Comparison of ENCODE assay signal across 17 cellular contexts in genomic region chr7:77746164-77746823, GRCh38.
"Had no signal": no experiment of that assay in that cellular context is flagged by ENCODE, and none has a peak within 500 bp of the region (broad histone marks: within the 10 kb centered on the region; RNA-seq: fewer than 3 reads in every experiment).

No MANE protein-coding gene starts in this region.

- H3K27me3 ChIP-seq: brain microvascular endothelial cell, ovary, thyroid gland had no signal

- H3K27me3 Mint-ChIP-seq: activated naive CD8-positive, alpha-beta T cell treated with anti-CD3 and anti-CD28 coated beads, Interleukin-2, amount 10 ng/mL, durations not matched to agents 7 days and 5 days; central memory CD8-positive, alpha-beta T cell had no signal

- H3K4me1 Mint-ChIP-seq: mesothelial cell of epicardium had no signal

- ATAC-seq: activated CD4-positive, CD25-positive, alpha-beta regulatory T cell treated with anti-CD3 and anti-CD28 coated beads, Interleukin-2, amount 50 U/mL, for 24 hours; lower lobe of right lung; sciatic nerve had no signal

- H3K36me3 ChIP-seq: brain microvascular endothelial cell, ovary had no signal

- H3K27ac Mint-ChIP-seq: activated naive CD8-positive, alpha-beta T cell treated with anti-CD3 and anti-CD28 coated beads, Interleukin-2, amount 10 ng/mL, durations not matched to agents 7 days and 5 days; mesothelial cell of epicardium had no signal

- DNase-seq: activated naive CD4-positive, alpha-beta T cell; activated naive CD8-positive, alpha-beta T cell treated with anti-CD3 and anti-CD28 coated beads, Interleukin-2, amount 10 ng/mL, durations not matched to agents 7 days and 5 days; activated T-cell treated with anti-CD3 and anti-CD28 coated beads for 4 hours; anterior cingulate cortex; brain microvascular endothelial cell; effector CD4-positive, alpha-beta T cell; foreskin fibroblast; lower lobe of right lung; ovary; stimulated activated CD4-positive, alpha-beta T cell treated with anti-CD3 and anti-CD28 coated beads, Interleukin-12 subunit alpha, Interleukin-12 subunit beta, amount 100 ng/mL, for 4 hours; stimulated activated CD4-positive, alpha-beta T cell treated with anti-CD3 and anti-CD28 coated beads, Interleukin-2, amount 100 ng/mL, for 24 hours; thyroid gland had no signal

- H3K4me3 ChIP-seq: coronary artery, lower lobe of right lung, ovary, thyroid gland had no signal

- H3K9me3 Mint-ChIP-seq: central memory CD8-positive, alpha-beta T cell had no signal

- H3K4me3 Mint-ChIP-seq: activated naive CD8-positive, alpha-beta T cell treated with anti-CD3 and anti-CD28 coated beads, Interleukin-2, amount 10 ng/mL, durations not matched to agents 7 days and 5 days; central memory CD8-positive, alpha-beta T cell; mesothelial cell of epicardium had no signal

- H3K9me3 ChIP-seq: lower lobe of right lung, ovary, thyroid gland had no signal

- H3K27ac ChIP-seq: brain microvascular endothelial cell, coronary artery, lower lobe of right lung, ovary, thyroid gland had no signal
